Comparison of ENCODE assay signal across 35 cellular contexts in the genomic region with DNA sequence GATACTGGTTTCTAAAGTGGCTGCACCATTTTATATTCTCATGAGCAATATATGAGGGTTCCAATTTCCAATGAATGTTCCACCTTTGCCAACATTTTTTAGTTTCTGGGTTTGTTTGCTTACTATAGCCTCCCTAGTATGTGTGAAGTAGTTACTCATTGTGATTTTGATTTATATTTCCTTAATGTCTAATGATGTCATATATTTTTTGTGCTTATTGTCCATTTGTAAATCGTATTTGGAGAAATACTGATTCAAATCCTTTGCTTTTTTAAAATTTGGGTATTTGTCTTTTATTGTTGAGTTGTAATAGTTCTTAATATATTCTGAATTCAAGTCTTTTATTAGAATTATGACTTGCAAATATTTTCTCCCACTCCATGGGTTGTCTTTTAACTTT.
A peak's percentile ranks its signal among the peaks of the same experiment; 100 is the strongest.
DNase-seq lines count a peak whose midpoint lies in the region; ATAC-seq, FAIRE-seq and TF ChIP-seq lines count a peak whose summit lies in the region.
"Had no signal": no experiment of that assay in that cellular context is flagged by ENCODE, and none has a peak within 500 bp of the region (broad histone marks: within the 10 kb centered on the region; RNA-seq: fewer than 3 reads in every experiment).

No MANE protein-coding gene starts in this region.

- H3K27me3 ChIP-seq in HepG2 (ENCODE audit: control insufficient read depth in 1 of 2, insufficient read depth in 2 of 2, low read length in 2 of 2) (no peaks in the 10 kb centered on the region), right lobe of liver (no peaks in the 10 kb centered on the region), IMR-90 (ENCODE audit: control insufficient read depth, insufficient read depth, low read length) (no peaks in the 10 kb centered on the region)
- H3K27me3 ChIP-seq: BE2C; BLaER1; BLaER1 treated with 17β-estradiol and CSF1 and Interleukin-3, amounts not matched to agents 10 nM and 100 nM had no signal

- in situ Hi-C loops in HepG2 (cut with HindIII; ENCODE audit: extremely low pct_ligation_motif_present, low pct_unique_long_range_greater_than_20kb) (no loop called here), IMR-90 (cut with MboI; ENCODE audit: low sequenced_read_pairs) (no loop called here)

- TF ChIP-seq RAD21 in HepG2 (CRISPR knock-in tag; IDR thresholded peaks at IDR 0.05): no peak
- no peak for TF ChIP-seq RAD21 in IMR-90 (IDR thresholded peaks at IDR 0.05; ENCODE audit: low read length)

- no peaks in the 10 kb centered on the region for H3K79me2 ChIP-seq in HepG2 (ENCODE audit: insufficient read depth, low read length)

- intact Hi-C loops in HepG2 (cut with micrococcal nuclease; ENCODE audit: unreplicated experiment): no loop called here
- intact Hi-C loops in right lobe of liver (cut with DNase I): no loop called here
- intact Hi-C loops in IMR-90 (cut with micrococcal nuclease): no loop called here

- TF ChIP-seq POLR2A in HepG2 (IDR thresholded peaks at IDR 0.05; ENCODE audit: insufficient read depth in 1 of 2, low read depth in 2 of 2, low read length in 2 of 2) (no peak), right lobe of liver (IDR thresholded peaks at IDR 0.05) (no peak), IMR-90 (IDR thresholded peaks at IDR 0.05; ENCODE audit: low read depth, low read length) (no peak)

- H4K5ac ChIP-seq in IMR-90 (ENCODE audit: low read depth, low read length): no peak overlapping the region

- no peaks in the 10 kb centered on the region for H3K9me3 ChIP-seq in HepG2 (ENCODE audit: low read length)
- H3K9me3 ChIP-seq in right lobe of liver: no peaks in the 10 kb centered on the region
- no peaks in the 10 kb centered on the region for H3K9me3 ChIP-seq in HEK293 (ENCODE audit: control insufficient read depth, insufficient read depth, low read depth, low read length)
- no peaks in the 10 kb centered on the region for H3K9me3 ChIP-seq in IMR-90 (ENCODE audit: control insufficient read depth, insufficient read depth, low read length)
- H3K9me3 ChIP-seq: A549, BE2C, BLaER1, Caco-2 had no signal

- no peak overlapping the region for H3K23ac ChIP-seq in IMR-90 (ENCODE audit: low read depth, low read length)

- H4K91ac ChIP-seq in IMR-90 (ENCODE audit: insufficient read depth, low read depth, low read length): no peak overlapping the region

- H3K79me1 ChIP-seq in IMR-90 (ENCODE audit: low read depth in 1 of 2, low read length in 2 of 2): peaks cover 0 to 10% of the 10 kb centered on the region in 2 experiments; a peak in 3 of 4 replicates

- H3K9me1 ChIP-seq in IMR-90 (ENCODE audit: insufficient read depth, low read length): no peaks in the 10 kb centered on the region

- H2BK20ac ChIP-seq in IMR-90 (ENCODE audit: low read depth, low read length): no peak overlapping the region

- no peak overlapping the region for H2AK9ac ChIP-seq in IMR-90 (replicated peaks; ENCODE audit: low read depth, low read length, poor library complexity)

- no peak overlapping the region for H4K8ac ChIP-seq in IMR-90 (ENCODE audit: low read depth in 2 of 2, low read length in 2 of 2)

- BruUV-seq in HepG2 (replicated peaks; lab: Mats Ljungman, UMichigan) (no TSS peak), IMR-90 (replicated peaks; lab: Mats Ljungman, UMichigan) (TSS peak; percentile 12)

- H2BK15ac ChIP-seq in IMR-90 (ENCODE audit: low read depth, low read length): no peak overlapping the region

- FAIRE-seq in HepG2 (lab: Jason Lieb, UNC) (no peak), islet of Langerhans (lab: Jason Lieb, UNC) (peak; percentile 58)
- FAIRE-seq: A204.1, A549, D721Med had no signal

- CTCF ChIA-PET in HepG2 (lab: Yijun Ruan, JAX; ENCODE audit: low intra/inter-chr PET ratio, low total read pairs): no interaction called here
- CTCF ChIA-PET in HEK293 (lab: Yijun Ruan, JAX): no interaction called here
- CTCF ChIA-PET in IMR-90 (lab: Yijun Ruan, JAX): no interaction called here

- H3K9ac ChIP-seq in HepG2 (ENCODE audit: insufficient read depth, low read depth, low read length): no peak overlapping the region
- H3K9ac ChIP-seq in IMR-90 (ENCODE audit: low read depth, low read length): no peak overlapping the region
- H3K9ac ChIP-seq: BLaER1; BLaER1 treated with 17β-estradiol and CSF1 and Interleukin-3, amounts not matched to agents 10 nM and 100 nM had no signal

- no peaks in the 10 kb centered on the region for H3K36me3 ChIP-seq in HepG2 (replicated peaks in 1 of 2; ENCODE audit: control insufficient read depth in 1 of 2, insufficient read depth in 2 of 2, low read length in 2 of 2)
- H3K36me3 ChIP-seq in right lobe of liver: no peaks in the 10 kb centered on the region
- no peaks in the 10 kb centered on the region for H3K36me3 ChIP-seq in HEK293 (ENCODE audit: control insufficient read depth in 2 of 2, insufficient read depth in 1 of 2, low read length in 2 of 2)
- H3K36me3 ChIP-seq in IMR-90 (ENCODE audit: control insufficient read depth, insufficient read depth, low read length): no peaks in the 10 kb centered on the region
- H3K36me3 ChIP-seq: BE2C; BLaER1; BLaER1 treated with 17β-estradiol and CSF1 and Interleukin-3, amounts not matched to agents 10 nM and 100 nM had no signal

- no peak overlapping the region for H3K14ac ChIP-seq in IMR-90 (replicated peaks; ENCODE audit: low read depth, low read length)

- no peak overlapping the region for H3K56ac ChIP-seq in IMR-90 (ENCODE audit: extremely low read depth, insufficient read depth, low read length)

- H3K27ac ChIP-seq in HepG2 (ENCODE audit: extremely low read length, insufficient read depth, low read length): no peak overlapping the region
- no peak overlapping the region for H3K27ac ChIP-seq in right lobe of liver
- H3K27ac ChIP-seq in HEK293 (ENCODE audit: extremely low read depth, low read depth, low read length): no peak overlapping the region
- H3K27ac ChIP-seq in IMR-90 (ENCODE audit: insufficient read depth, low read length): no peak overlapping the region
- H3K27ac ChIP-seq: 22Rv1; A549; BLaER1; BLaER1 treated with 17β-estradiol and CSF1 and Interleukin-3, amounts not matched to agents 10 nM and 100 nM; C4-2B had no signal

- no peaks in the 10 kb centered on the region for H4K20me1 ChIP-seq in HepG2 (ENCODE audit: insufficient read depth, low read length)
- H4K20me1 ChIP-seq in IMR-90 (ENCODE audit: insufficient read depth, low read length): no peaks in the 10 kb centered on the region
- H4K20me1 ChIP-seq: BLaER1; BLaER1 treated with 17β-estradiol and CSF1 and Interleukin-3, amounts not matched to agents 10 nM and 100 nM had no signal

- H3K4me2 ChIP-seq in HepG2 (ENCODE audit: low read depth, low read length) (no peak overlapping the region), IMR-90 (ENCODE audit: low read depth, low read length) (no peak overlapping the region)
- H3K4me2 ChIP-seq: A549; BLaER1; BLaER1 treated with 17β-estradiol and CSF1 and Interleukin-3, amounts not matched to agents 10 nM and 100 nM had no signal

- H3K4ac ChIP-seq in IMR-90 (ENCODE audit: low read depth, low read length): no peak overlapping the region

- TF ChIP-seq EP300 in HepG2 (IDR thresholded peaks at IDR 0.05; ENCODE audit: low read depth in 2 of 2, low read length in 2 of 2) (no peak), HepG2 (CRISPR knock-in tag; IDR thresholded peaks at IDR 0.05; ENCODE audit: borderline replicate concordance) (no peak)

- H2BK120ac ChIP-seq in IMR-90 (ENCODE audit: low read depth, low read length): no peak overlapping the region

- H2BK5ac ChIP-seq in IMR-90 (ENCODE audit: low read depth, low read length, poor library complexity, severe bottlenecking): no peak overlapping the region

- no peak for TF ChIP-seq CTCF in HepG2 (CRISPR knock-in tag; IDR thresholded peaks at IDR 0.05)
- no peak for TF ChIP-seq CTCF in right lobe of liver (IDR thresholded peaks at IDR 0.05)
- no peak for TF ChIP-seq CTCF in HEK293 (tag by site-specific recombination; IDR thresholded peaks at IDR 0.05)
- no peak for TF ChIP-seq CTCF in IMR-90 (conservative IDR thresholded peaks at IDR 0.05; ENCODE audit: low read depth, low read length)

- POLR2A ChIA-PET in HepG2 (lab: Yijun Ruan, JAX): no interaction called here
- POLR2A ChIA-PET in HEK293 (lab: Yijun Ruan, JAX): no interaction called here
- POLR2A ChIA-PET in IMR-90 (lab: Charles Lee; ENCODE audit: unreplicated experiment): no interaction called here

- H3K18ac ChIP-seq in IMR-90 (ENCODE audit: low read depth, low read length): no peak overlapping the region

- H3K4me1 ChIP-seq in HepG2 (ENCODE audit: insufficient read depth, low read length) (no peaks in the 10 kb centered on the region), right lobe of liver (no peaks in the 10 kb centered on the region), HEK293 (ENCODE audit: control insufficient read depth, insufficient read depth, low read length) (no peaks in the 10 kb centered on the region), IMR-90 (ENCODE audit: control insufficient read depth, insufficient read depth, low read length) (no peaks in the 10 kb centered on the region)
- H3K4me1 ChIP-seq: A549; BE2C; BLaER1; BLaER1 treated with 17β-estradiol and CSF1 and Interleukin-3, amounts not matched to agents 10 nM and 100 nM; Caco-2 had no signal

- no peak overlapping the region for H2AK5ac ChIP-seq in IMR-90 (ENCODE audit: low read depth, low read length)

- DNase-seq in HepG2 (ENCODE audit: low spot score) (no peak), right lobe of liver (no peak), IMR-90 (no peak), medulla oblongata (ENCODE audit: extremely low spot score) (no peak), activated gamma-delta T cell treated with Interleukin-2 at 50 U/mL for 16 hours (no peak), GM19238 (ENCODE audit: insufficient read length, low spot score) (no peak)
- DNase-seq: 8988T; ACHN; AML-193; BE2C; C1 segment of cervical spinal cord; Caco-2; Calu3; CD4-positive, alpha-beta memory T cell; CD4-positive, alpha-beta T cell; CD4-positive, CD25-positive, alpha-beta regulatory T cell; CD8-positive, alpha-beta memory T cell; CD8-positive, alpha-beta T cell; COR-L47; DMS 273 treated with DMSO at 0.1 percent for 48 hours; DMS153; DMS53; DMS79; DMS79 treated with DMSO at 0.1 percent for 48 hours; DND-41; EL had no signal

- dilution Hi-C loops in IMR-90 (cut with HindIII; ENCODE audit: low sequenced_read_pairs, unreplicated experiment): no loop called here

- H3K4me3 ChIP-seq in HepG2 (replicated peaks in 1 of 3; ENCODE audit: insufficient read depth in 1 of 3, low read depth in 2 of 3, low read length in 3 of 3): no peak overlapping the region
- no peak overlapping the region for H3K4me3 ChIP-seq in right lobe of liver
- H3K4me3 ChIP-seq in HEK293 (ENCODE audit: low read depth, low read length): no peak overlapping the region
- H3K4me3 ChIP-seq in IMR-90 (ENCODE audit: insufficient read depth, low read depth, low read length): no peak overlapping the region
- H3K4me3 ChIP-seq: A549; BLaER1; BLaER1 treated with 17β-estradiol and CSF1 and Interleukin-3, amounts not matched to agents 10 nM and 100 nM had no signal

- ATAC-seq in HepG2: no peak
- no peak for ATAC-seq in right lobe of liver
- no peak for ATAC-seq in IMR-90 (ENCODE audit: low read depth)
- ATAC-seq: A549; CD8-positive, alpha-beta T cell had no signal

- 0% methylated on average over 1 of the region's 1 CpG for WGBS in HepG2 (ENCODE audit: low lambda C conversion rate)
- WGBS in right lobe of liver (ENCODE audit: insufficient coverage, low coverage, low lambda C conversion rate, missing lambda C conversion rate): 42% methylated on average over 1 of the region's 1 CpG
- WGBS in IMR-90 (ENCODE audit: extremely low coverage in 2 of 2, insufficient read length in 1 of 2), 2 experiments: no CpG with 5 or more reads among the region's 1 CpG

- H2AFZ ChIP-seq in HepG2 (ENCODE audit: low read length): no peak overlapping the region
- H2AFZ ChIP-seq in IMR-90 (replicated peaks; ENCODE audit: low read length, poor library complexity): no peak overlapping the region
